ENCODE assay signal across 8 cellular contexts in genomic region chr12:53180270-53180930, GRCh38. TPM values are rescaled to one million over a fixed set of nuclear protein-coding genes. Genes with fewer than 3 reads are reported as not detected.
DNase-seq lines count a peak whose midpoint lies in the region; ATAC-seq and TF ChIP-seq lines count a peak whose summit lies in the region.

Gene CSAD, minus strand, starts transcription at chr12:53180925. Its CDS starts 7,455 bp downstream, at chr12:53173470.
Gene ZNF740, plus strand, starts transcription at chr12:53180722. Its CDS starts 1,262 bp downstream, at chr12:53181984.

- peak within 1 kb of the TSS; percentile 84 for H3K4me3 ChIP-seq in AG04449 (ENCODE audit: low read depth, low read length)
- H3K4me3 ChIP-seq in WI38 (ENCODE audit: low read depth, low read length): peak within 1 kb of the TSS; percentile 74
- H3K4me3 ChIP-seq in mammary epithelial cell (replicated peaks in 1 of 3; ENCODE audit: insufficient read depth in 1 of 3, low read depth in 2 of 3, low read length in 3 of 3): peak within 1 kb of the TSS; percentile 59 to 84 (median 67)
- H3K4me3 ChIP-seq in smooth muscle cell: peak within 1 kb of the TSS; percentile 88

- POLR2A ChIA-PET in AG04449 (lab: Yijun Ruan, JAX): interaction anchor here (0.5 to 2.3 kb wide), 13 partner anchors 8 to 119 kb away, joined by 3 to 9 read pairs (median 4); partner anchors contain the start of genes PFDN5 and SPRYD3

- dilution Hi-C loops in mammary epithelial cell (cut with HindIII; ENCODE audit: low sequenced_read_pairs): loop anchor here (10.0 kb wide), 1 partner anchor 106 kb away; the partner anchor contains the start of gene SPRYD3

- TF ChIP-seq CTCF in AG04449 (IDR thresholded peaks at IDR 0.05; ENCODE audit: insufficient read depth, low read length, missing control alignments) (no peak), WI38 (IDR thresholded peaks at IDR 0.05; ENCODE audit: low read depth, low read length) (no peak), mammary epithelial cell (conservative IDR thresholded peaks at IDR 0.05 in 1 of 2, IDR thresholded peaks at IDR 0.05 in 1 of 2; ENCODE audit: extremely low read depth in 1 of 2, insufficient read depth in 1 of 2, low read depth in 1 of 2, low read length in 2 of 2) (no peak), smooth muscle cell (IDR thresholded peaks at IDR 0.05; ENCODE audit: borderline replicate concordance, insufficient read depth, poor library complexity, severe bottlenecking) (no peak)

- ATAC-seq in GM18909 (IDR thresholded peaks at IDR 0.05; ENCODE audit: poor library complexity, unreplicated experiment): peak; percentile 92
- peak; percentile 91 for ATAC-seq in HG03159 (IDR thresholded peaks at IDR 0.05; ENCODE audit: unreplicated experiment)

- H3K9ac ChIP-seq in mammary epithelial cell (ENCODE audit: insufficient read depth, low read length): peak within 1 kb of the TSS; percentile 70
- peak within 1 kb of the TSS; percentile 84 for H3K9ac ChIP-seq in smooth muscle cell (ENCODE audit: low read depth)

- H3K79me2 ChIP-seq in mammary epithelial cell (ENCODE audit: insufficient read depth, low read length) (peaks cover 37% of the 10 kb centered on the region), smooth muscle cell (ENCODE audit: low read depth) (peaks cover 23% of the 10 kb centered on the region)

- H4K20me1 ChIP-seq in mammary epithelial cell (ENCODE audit: insufficient read depth, low read length) (no peaks in the 10 kb centered on the region), smooth muscle cell (ENCODE audit: low read depth) (peaks cover 21% of the 10 kb centered on the region)

- in situ Hi-C loops in mammary epithelial cell (cut with MboI; ENCODE audit: low sequenced_read_pairs in 2 of 2): no loop called here

- H3K36me3 ChIP-seq in mammary epithelial cell (ENCODE audit: insufficient read depth, low read length) (peaks cover 15% of the 10 kb centered on the region), smooth muscle cell (ENCODE audit: low read depth) (no peaks in the 10 kb centered on the region)

- peak within 1 kb of the TSS; percentile 69 for H3K27ac ChIP-seq in mammary epithelial cell (ENCODE audit: insufficient read depth, low read depth, low read length)
- H3K27ac ChIP-seq in smooth muscle cell (ENCODE audit: low read depth): peak within 1 kb of the TSS; percentile 94

- 3% methylated on average over 19 of the region's 67 CpGs for WGBS in mammary epithelial cell (ENCODE audit: low coverage, missing lambda C conversion rate)
- WGBS in smooth muscle cell (ENCODE audit: low lambda C conversion rate): under 1% methylated on average over 61 of the region's 67 CpGs

- H3K4me2 ChIP-seq in mammary epithelial cell (ENCODE audit: insufficient read depth, low read depth, low read length): peak within 1 kb of the TSS; percentile 84
- peak within 1 kb of the TSS; percentile 89 for H3K4me2 ChIP-seq in smooth muscle cell

- peak; percentile 70 for DNase-seq in AG04449 (ENCODE audit: low read depth, low spot score)
- peak; percentile 91 for DNase-seq in NCI-H2227 treated with DMSO at 0.1 percent for 48 hours (lab: John Stamatoyannopoulos, UW)
- peak; percentile 97 for DNase-seq in mammary epithelial cell
- peak; percentile 99 for DNase-seq in iPS-NIHi7 (ENCODE audit: extremely low spot score)
- DNase-seq in smooth muscle cell (lab: John Stamatoyannopoulos, UW; ENCODE audit: unreplicated experiment): peak; percentile 89

- H2AFZ ChIP-seq in mammary epithelial cell (ENCODE audit: low read depth, low read length) (peak within 1 kb of the TSS; percentile 98), smooth muscle cell (ENCODE audit: low read depth) (peak within 1 kb of the TSS; percentile 97)

- CTCF ChIA-PET in AG04449 (lab: Yijun Ruan, JAX): interaction anchor here (0.8 to 13.4 kb wide), 15 partner anchors 8 to 165 kb away, joined by 3 to 148 read pairs (median 3); no protein-coding TSS in a partner anchor
- CTCF ChIA-PET in mammary epithelial cell (lab: Charles Lee; ENCODE audit: low non-redundant PET): interaction anchor here (0.7 kb wide), 1 partner anchor 570 kb away, joined by 16 read pairs; no protein-coding TSS in a partner anchor

- intact Hi-C loops in mammary epithelial cell (cut with micrococcal nuclease): loop anchor here (5.0 kb wide), 1 partner anchor 113 kb away; no protein-coding TSS in a partner anchor

- peaks cover 11% of the 10 kb centered on the region for H3F3A ChIP-seq in smooth muscle cell (ENCODE audit: low read depth)

- H3K9me3 ChIP-seq in mammary epithelial cell (replicated peaks; ENCODE audit: insufficient read depth, low read length) (no peaks in the 10 kb centered on the region), smooth muscle cell (replicated peaks; ENCODE audit: low read depth) (no peaks in the 10 kb centered on the region)

- no TSS peak for BruUV-seq in mammary epithelial cell (replicated peaks; lab: Mats Ljungman, UMichigan)

- H3K4me1 ChIP-seq in mammary epithelial cell (ENCODE audit: insufficient read depth, low read length): peaks cover 16% of the 10 kb centered on the region
- peaks cover 27% of the 10 kb centered on the region for H3K4me1 ChIP-seq in smooth muscle cell (ENCODE audit: low read depth)

- H3K27me3 ChIP-seq in mammary epithelial cell (ENCODE audit: insufficient read depth, low read length) (no peaks in the 10 kb centered on the region), smooth muscle cell (ENCODE audit: low read depth) (no peaks in the 10 kb centered on the region)

RNA-seq across cellular contexts. Expression of gene CSAD, which starts in this region (rescaled TPM):
- total RNA-seq in mammary epithelial cell (10 to 100 TPM; 10.2 to 22.1 TPM), smooth muscle cell (9.0 and 10.6 TPM in 2 replicates)
- polyA plus RNA-seq in mammary epithelial cell (7.8 TPM), smooth muscle cell (4.8 and 11.8 TPM in 2 replicates)
- 12.7 TPM for polyA minus RNA-seq in mammary epithelial cell

RNA-seq across cellular contexts. Expression of gene ZNF740, which starts in this region (rescaled TPM):
- total RNA-seq in mammary epithelial cell (10 to 100 TPM; 10.0 to 30.9 TPM), smooth muscle cell (5.2 and 7.6 TPM in 2 replicates)
- polyA plus RNA-seq in mammary epithelial cell (5.9 TPM), smooth muscle cell (1.0 and 3.1 TPM in 2 replicates)
- 33.1 TPM for polyA minus RNA-seq in mammary epithelial cell

Comparison
In these comparisons a context has a peak if more than half of its experiments do, and no peak if none do; other contexts are left out.
1. Peak in every context shown above with its lines: DNase-seq, ATAC-seq, H3K4me3 ChIP-seq and H3K27ac ChIP-seq.